ENCODE assay signal across 30 cellular contexts in the genomic region with DNA sequence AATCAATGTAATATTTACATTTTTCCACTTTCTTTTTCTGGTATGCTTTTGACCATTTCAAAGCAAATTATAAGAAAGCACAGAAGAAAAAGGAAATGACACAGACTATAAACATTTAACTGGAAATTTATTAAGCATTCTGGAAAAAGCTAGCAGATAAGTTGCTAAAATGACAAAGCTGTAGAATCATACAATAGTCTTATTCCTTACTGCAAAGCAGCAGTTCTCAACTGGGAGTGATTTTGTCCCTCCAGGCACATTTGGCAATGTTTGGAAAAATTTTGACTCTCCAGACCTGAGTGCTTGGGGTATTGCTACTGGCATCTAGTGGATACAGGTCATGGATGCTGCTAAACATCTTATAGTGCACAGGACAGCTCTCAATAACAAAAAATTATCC.
DNase-seq lines count a peak whose midpoint lies in the region; ATAC-seq and TF ChIP-seq lines count a peak whose summit lies in the region.
"Had no signal": no experiment of that assay in that cellular context is flagged by ENCODE, and none has a peak within 500 bp of the region (broad histone marks: within the 10 kb centered on the region; RNA-seq: fewer than 3 reads in every experiment).

No MANE protein-coding gene starts in this region.

- no TSS peak for BruUV-seq in IMR-90 (replicated peaks; lab: Mats Ljungman, UMichigan)

- no peaks in the 10 kb centered on the region for H3K36me3 ChIP-seq in IMR-90 (ENCODE audit: control insufficient read depth, insufficient read depth, low read length)
- H3K36me3 ChIP-seq: ascending aorta, esophagus squamous epithelium, lower lobe of right lung, upper lobe of right lung had no signal

- intact Hi-C loops in IMR-90 (cut with micrococcal nuclease) = no loop called here
- intact Hi-C loops in right cardiac atrium (cut with DNase I) = no loop called here

- H3K4ac ChIP-seq in IMR-90 (ENCODE audit: low read depth, low read length) = no peak overlapping the region

- in situ Hi-C loops in IMR-90 (cut with MboI; ENCODE audit: low sequenced_read_pairs) = no loop called here
- in situ Hi-C loops in astrocyte of the spinal cord (cut with HindIII; ENCODE audit: low sequenced_read_pairs) = no loop called here

- no peaks in the 10 kb centered on the region for H3K9me3 ChIP-seq in IMR-90 (ENCODE audit: control insufficient read depth, insufficient read depth, low read length)
- no peaks in the 10 kb centered on the region for H3K9me3 ChIP-seq in right cardiac atrium (ENCODE audit: control insufficient read depth, low read length)
- H3K9me3 ChIP-seq: lower lobe of right lung, upper lobe of right lung had no signal

- dilution Hi-C loops in IMR-90 (cut with HindIII; ENCODE audit: low sequenced_read_pairs, unreplicated experiment) = no loop called here

- H4K8ac ChIP-seq in IMR-90 (ENCODE audit: low read depth in 2 of 2, low read length in 2 of 2) = no peak overlapping the region

- no peak overlapping the region for H2BK20ac ChIP-seq in IMR-90 (ENCODE audit: low read depth, low read length)

- no peaks in the 10 kb centered on the region for H3K9me1 ChIP-seq in IMR-90 (ENCODE audit: insufficient read depth, low read length)

- no peak overlapping the region for H2AFZ ChIP-seq in IMR-90 (replicated peaks; ENCODE audit: low read length, poor library complexity)
- H2AFZ ChIP-seq: PC-9 had no signal

- H3K23ac ChIP-seq in IMR-90 (ENCODE audit: low read depth, low read length) = no peak overlapping the region

- H2BK120ac ChIP-seq in IMR-90 (ENCODE audit: low read depth, low read length) = no peak overlapping the region

- DNase-seq in AG09309 (ENCODE audit: low read depth) = peak; percentile 1
- DNase-seq in IMR-90 = peak; percentile 26
- peak; percentile 4 for DNase-seq in astrocyte of the spinal cord (ENCODE audit: low read depth, low spot score)
- DNase-seq in iris pigment epithelial cell (ENCODE audit: low read depth) = peak; percentile 16
- no peak for DNase-seq in NCI-H2107 treated with DMSO at 0.1 percent for 48 hours (lab: John Stamatoyannopoulos, UW; ENCODE audit: unreplicated experiment)
- DNase-seq in erythroblast (lab: John Stamatoyannopoulos, UW) = no peak
- no peak for DNase-seq in NCI-H187 (lab: John Stamatoyannopoulos, UW)
- no peak for DNase-seq in right cardiac atrium
- DNase-seq: activated CD4-positive, alpha-beta T cell treated with anti-CD3 and anti-CD28 coated beads, Interleukin-2, amount 50 U/mL, for 48 hours; activated CD4-positive, CD25-positive, alpha-beta regulatory T cell treated with anti-CD3 and anti-CD28 coated beads, Interleukin-2, amount 50 U/mL, for 72 hours; activated gamma-delta T cell treated with Interleukin-2 at 50 U/mL for 16 hours; activated naive CD8-positive, alpha-beta T cell treated with anti-CD3 and anti-CD28 coated beads, Interleukin-2, amount 10 ng/mL, durations not matched to agents 7 days and 5 days; activated T-cell treated with anti-CD3 and anti-CD28 coated beads, Interleukin-2, amount 50 U/mL, for 48 hours; central memory CD4-positive, alpha-beta T cell; esophagus squamous epithelium; hippocampal formation; lower lobe of right lung; naive thymus-derived CD4-positive, alpha-beta T cell; NCI-H1092 treated with DMSO at 0.1 percent for 48 hours; NCI-H2029; NCI-H526 treated with DMSO at 0.1 percent for 48 hours; occipital lobe; PC-9; stimulated activated naive B cell treated with anti-CD40 and anti-IgM and Interleukin-4, amounts not matched to agents 10 μg/mL and 1 μg/mL and 100 μg/mL, for 72 hours; substantia nigra; T-helper 2 cell; upper lobe of right lung had no signal

- no peak overlapping the region for H4K91ac ChIP-seq in IMR-90 (ENCODE audit: insufficient read depth, low read depth, low read length)

- H3K14ac ChIP-seq in IMR-90 (replicated peaks; ENCODE audit: low read depth, low read length) = no peak overlapping the region

- H2AK5ac ChIP-seq in IMR-90 (ENCODE audit: low read depth, low read length) = no peak overlapping the region

- H3K27me3 ChIP-seq in IMR-90 (ENCODE audit: control insufficient read depth, insufficient read depth, low read length) = no peaks in the 10 kb centered on the region
- H3K27me3 ChIP-seq in right cardiac atrium (ENCODE audit: control insufficient read depth, insufficient read depth) = no peaks in the 10 kb centered on the region
- H3K27me3 ChIP-seq: ascending aorta, esophagus squamous epithelium, upper lobe of right lung had no signal

- peaks cover 3% of the 10 kb centered on the region; the same call in 1 of the 2 replicates for H3K4me1 ChIP-seq in IMR-90 (ENCODE audit: control insufficient read depth, insufficient read depth, low read length)
- H3K4me1 ChIP-seq in right cardiac atrium (ENCODE audit: control insufficient read depth, insufficient read depth, low read length) = no peaks in the 10 kb centered on the region
- H3K4me1 ChIP-seq: A549, ascending aorta, esophagus squamous epithelium, lower lobe of right lung, upper lobe of right lung had no signal

- no peak overlapping the region for H2BK5ac ChIP-seq in IMR-90 (ENCODE audit: low read depth, low read length, poor library complexity, severe bottlenecking)

- POLR2A ChIA-PET in IMR-90 (lab: Charles Lee; ENCODE audit: unreplicated experiment) = no interaction called here

- H3K9ac ChIP-seq in IMR-90 (ENCODE audit: low read depth, low read length) = no peak overlapping the region

- no peak overlapping the region for H2AK9ac ChIP-seq in IMR-90 (replicated peaks; ENCODE audit: low read depth, low read length, poor library complexity)

- TF ChIP-seq RAD21 in IMR-90 (IDR thresholded peaks at IDR 0.05; ENCODE audit: low read length) = no peak

- no peak overlapping the region for H3K18ac ChIP-seq in IMR-90 (ENCODE audit: low read depth, low read length)

- ATAC-seq in IMR-90 (ENCODE audit: low read depth) = peak; percentile 63
- ATAC-seq in right cardiac atrium = no peak
- ATAC-seq: A549; lower lobe of right lung; naive thymus-derived CD4-positive, alpha-beta T cell; Right ventricle myocardium inferior; stimulated activated naive B cell treated with anti-CD40 and anti-IgM and Interleukin-4, amounts not matched to agents 10 μg/mL and 1 μg/mL and 100 μg/mL, for 72 hours; upper lobe of right lung had no signal

- H3K27ac ChIP-seq in IMR-90 (ENCODE audit: insufficient read depth, low read length) = no peak overlapping the region
- H3K27ac ChIP-seq in right cardiac atrium (ENCODE audit: low read length) = no peak overlapping the region
- H3K27ac ChIP-seq: A549, ascending aorta, esophagus squamous epithelium, lower lobe of right lung, PC-9, upper lobe of right lung had no signal

- TF ChIP-seq CTCF in AG09309 (IDR thresholded peaks at IDR 0.05; ENCODE audit: control insufficient read depth, insufficient read depth, low read depth, low read length, missing control alignments) (no peak), IMR-90 (conservative IDR thresholded peaks at IDR 0.05; ENCODE audit: low read depth, low read length) (no peak), astrocyte of the spinal cord (IDR thresholded peaks at IDR 0.05; ENCODE audit: low read depth, low read length) (no peak)

- H3K56ac ChIP-seq in IMR-90 (ENCODE audit: extremely low read depth, insufficient read depth, low read length) = no peak overlapping the region

- peaks cover 3 to 17% of the 10 kb centered on the region in 2 experiments; a peak in 3 of 4 replicates for H3K79me1 ChIP-seq in IMR-90 (ENCODE audit: low read depth in 1 of 2, low read length in 2 of 2)

- H3K4me2 ChIP-seq in IMR-90 (ENCODE audit: low read depth, low read length) = peak overlapping the region; percentile 22; the same call in 1 of the 2 replicates
- H3K4me2 ChIP-seq: A549, PC-9 had no signal

- TF ChIP-seq POLR2A in IMR-90 (IDR thresholded peaks at IDR 0.05; ENCODE audit: low read depth, low read length) (no peak), erythroblast (IDR thresholded peaks at IDR 0.05; ENCODE audit: low read length) (no peak)

- no peaks in the 10 kb centered on the region for H4K20me1 ChIP-seq in IMR-90 (ENCODE audit: insufficient read depth, low read length)

- H4K5ac ChIP-seq in IMR-90 (ENCODE audit: low read depth, low read length) = no peak overlapping the region

- CTCF ChIA-PET in IMR-90 (lab: Yijun Ruan, JAX) = no interaction called here

- no peak overlapping the region for H2BK15ac ChIP-seq in IMR-90 (ENCODE audit: low read depth, low read length)

- H3K4me3 ChIP-seq in AG09309 (ENCODE audit: control insufficient read depth, low read depth, low read length) (no peak overlapping the region), IMR-90 (ENCODE audit: insufficient read depth, low read depth, low read length) (no peak overlapping the region), astrocyte of the spinal cord (ENCODE audit: low read depth, low read length) (no peak overlapping the region), right cardiac atrium (ENCODE audit: low read length) (no peak overlapping the region)
- H3K4me3 ChIP-seq: A549, ascending aorta, esophagus squamous epithelium, lower lobe of right lung, PC-9, upper lobe of right lung had no signal

TF ChIP-seq in IMR-90, 13 proteins besides CTCF, POLR2A, EP300 and RAD21:
- no peak for TF ChIP-seq FOS (IDR thresholded peaks at IDR 0.05; ENCODE audit: low read depth, low read length)
- TF ChIP-seq MAZ (IDR thresholded peaks at IDR 0.05; ENCODE audit: borderline replicate concordance, low read depth, low read length) = no peak
- TF ChIP-seq USF2 (IDR thresholded peaks at IDR 0.05; ENCODE audit: low read depth, low read length) = no peak
- TF ChIP-seq CEBPB (IDR thresholded peaks at IDR 0.05; ENCODE audit: low read depth, low read length) = no peak
- no peak for TF ChIP-seq SMC3 (IDR thresholded peaks at IDR 0.05; ENCODE audit: low read depth, low read length)
- no peak for TF ChIP-seq RFX5 (IDR thresholded peaks at IDR 0.05; ENCODE audit: low read depth, low read length)
- no peak for TF ChIP-seq MXI1 (IDR thresholded peaks at IDR 0.05; ENCODE audit: borderline replicate concordance, low read depth, low read length)
- no peak for TF ChIP-seq RCOR1 (IDR thresholded peaks at IDR 0.05; ENCODE audit: insufficient replicate concordance, low read length)
- no peak for TF ChIP-seq CHD1 (IDR thresholded peaks at IDR 0.05; ENCODE audit: low read depth, low read length)

Comparison
In these comparisons a context has a peak if more than half of its experiments do, and no peak if none do; other contexts are left out.
1. DNase-seq: peak in AG09309 (single experiment), IMR-90 (single experiment), astrocyte of the spinal cord (single experiment) and iris pigment epithelial cell (single experiment); none in NCI-H2107 treated with DMSO at 0.1 percent for 48 hours (single experiment), erythroblast (0 of 2), NCI-H187 (0 of 2) and right cardiac atrium (0 of 3).